In the genomic region with DNA sequence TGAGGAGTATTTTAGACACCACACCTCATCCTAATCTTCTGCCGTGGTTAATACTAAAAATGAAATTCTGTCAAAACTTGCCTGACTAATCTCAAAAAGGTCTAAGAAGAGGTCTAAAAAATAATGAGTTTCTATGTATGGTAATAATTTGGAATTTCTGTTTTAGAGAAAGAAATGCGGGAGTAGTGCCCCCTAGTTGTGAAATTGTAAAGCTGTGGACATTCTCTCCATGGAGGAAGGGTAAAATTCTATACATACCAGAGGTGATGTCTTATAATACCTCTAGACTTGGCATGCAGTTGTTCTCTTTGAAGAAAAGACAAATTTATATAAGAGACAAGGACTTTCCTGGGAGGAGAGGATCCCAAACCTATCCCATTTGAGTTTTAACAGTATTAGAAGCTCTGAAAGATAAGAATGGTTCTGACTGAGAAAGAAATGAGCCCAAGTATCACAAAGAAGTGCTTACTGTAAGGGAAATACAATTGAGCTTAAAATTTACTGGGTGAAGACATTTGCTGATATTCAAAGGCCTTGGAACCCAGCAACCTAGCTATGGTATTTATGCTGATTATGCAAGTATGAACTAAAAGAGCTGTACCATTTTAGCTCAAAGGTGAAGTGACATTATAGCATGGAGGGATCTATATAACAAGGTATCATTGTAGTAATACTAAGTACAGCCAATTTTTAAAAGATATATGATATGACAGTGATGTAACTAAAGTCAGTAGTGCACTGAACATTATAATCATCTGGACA, we compare ENCODE assay signal across 10 cellular contexts. TPM values are rescaled to one million over a fixed set of nuclear protein-coding genes. Genes with fewer than 3 reads are reported as not detected.
DNase-seq lines count a peak whose midpoint lies in the region; ATAC-seq, FAIRE-seq and TF ChIP-seq lines count a peak whose summit lies in the region.
"Had no signal": no experiment of that assay in that cellular context is flagged by ENCODE, and none has a peak within 500 bp of the region (broad histone marks: within the 10 kb centered on the region; RNA-seq: fewer than 3 reads in every experiment).

No MANE protein-coding gene starts in this region.

- no peak overlapping the region for H2AFZ ChIP-seq in HepG2 (ENCODE audit: low read length)

- POLR2A ChIA-PET in HepG2 (lab: Yijun Ruan, JAX): no interaction called here

- H3K36me3 ChIP-seq in ascending aorta (no peaks in the 10 kb centered on the region), HepG2 (replicated peaks in 1 of 2; ENCODE audit: control insufficient read depth in 1 of 2, insufficient read depth in 2 of 2, low read length in 2 of 2) (no peaks in the 10 kb centered on the region)

- no peak for TF ChIP-seq EP300 in HepG2 (IDR thresholded peaks at IDR 0.05; ENCODE audit: low read depth in 2 of 2, low read length in 2 of 2)
- TF ChIP-seq EP300 in HepG2 (CRISPR knock-in tag; IDR thresholded peaks at IDR 0.05; ENCODE audit: borderline replicate concordance): no peak

- H3K4me3 Mint-ChIP-seq in natural killer cell treated with Interleukin-12 subunit alpha and Interleukin-12 subunit beta and Interleukin-15 and Interleukin-18, amount 100 ng/mL, for 72 hours: no peak overlapping the region

- peaks cover 10 to 12% of the 10 kb centered on the region in 2 donors for H3K27me3 Mint-ChIP-seq in natural killer cell treated with Interleukin-12 subunit alpha and Interleukin-12 subunit beta and Interleukin-15 and Interleukin-18, amount 100 ng/mL, for 72 hours

- H3K4me1 Mint-ChIP-seq in natural killer cell treated with Interleukin-12 subunit alpha and Interleukin-12 subunit beta and Interleukin-15 and Interleukin-18, amount 100 ng/mL, for 72 hours (ENCODE audit: low read depth in 2 of 2): no peaks in the 10 kb centered on the region

- H3K27me3 ChIP-seq in ascending aorta: no peaks in the 10 kb centered on the region
- H3K27me3 ChIP-seq in HepG2 (ENCODE audit: control insufficient read depth in 1 of 2, insufficient read depth in 2 of 2, low read length in 2 of 2): no peaks in the 10 kb centered on the region

- WGBS in HepG2 (ENCODE audit: low lambda C conversion rate): 0% methylated on average over 2 of the region's 2 CpGs

- H3K4me1 ChIP-seq in ascending aorta (no peaks in the 10 kb centered on the region), HepG2 (ENCODE audit: insufficient read depth, low read length) (no peaks in the 10 kb centered on the region)

- H3K4me3 ChIP-seq in AG10803 (ENCODE audit: low read length) (no peak overlapping the region), ascending aorta (no peak overlapping the region), HepG2 (replicated peaks in 1 of 3; ENCODE audit: insufficient read depth in 1 of 3, low read depth in 2 of 3, low read length in 3 of 3) (no peak overlapping the region)

- DNase-seq in AG10803 (ENCODE audit: low read depth) (no peak), HS-5 (ENCODE audit: low read depth) (peak; percentile 6), ascending aorta (ENCODE audit: low spot score in 2 of 2) (no peak), HepG2 (ENCODE audit: low spot score) (no peak), NCI-H1436 (lab: John Stamatoyannopoulos, UW) (no peak)
- no peak for DNase-seq in natural killer cell treated with Interleukin-12 subunit alpha and Interleukin-12 subunit beta and Interleukin-15 and Interleukin-18, amount 100 ng/mL, for 72 hours (ENCODE audit: low spot score)

- BruUV-seq in HepG2 (replicated peaks; lab: Mats Ljungman, UMichigan): no TSS peak

- no peak overlapping the region for H3K27ac Mint-ChIP-seq in natural killer cell treated with Interleukin-12 subunit alpha and Interleukin-12 subunit beta and Interleukin-15 and Interleukin-18, amount 100 ng/mL, for 72 hours

- peak; percentile 59; the same call in 2 of the 3 replicates for ATAC-seq in HepG2
- no peak for ATAC-seq in HG02763 (IDR thresholded peaks at IDR 0.05; ENCODE audit: unreplicated experiment)
- ATAC-seq in natural killer cell treated with Interleukin-12 subunit alpha and Interleukin-12 subunit beta and Interleukin-15 and Interleukin-18, amount 100 ng/mL, for 72 hours: no peak
- ATAC-seq in GM19023 (IDR thresholded peaks at IDR 0.05; ENCODE audit: unreplicated experiment): no peak

- H3K9ac ChIP-seq in HepG2 (ENCODE audit: insufficient read depth, low read depth, low read length): no peak overlapping the region

- intact Hi-C loops in ascending aorta (cut with DNase I) (no loop called here), HepG2 (cut with micrococcal nuclease; ENCODE audit: unreplicated experiment) (loop anchor here (1.0 kb wide), 1 partner anchor 613 kb away; no protein-coding TSS in a partner anchor)

- H3K9me3 ChIP-seq in ascending aorta: no peaks in the 10 kb centered on the region
- no peaks in the 10 kb centered on the region for H3K9me3 ChIP-seq in HepG2 (ENCODE audit: low read length)

- TF ChIP-seq CTCF in AG10803 (conservative IDR thresholded peaks at IDR 0.05; ENCODE audit: low read length): peak; percentile 50
- peak in 2 of 3 experiments; percentile 19 to 25 for TF ChIP-seq CTCF in ascending aorta (IDR thresholded peaks at IDR 0.05)
- peak; percentile 24; the same call in 1 of the 2 replicates for TF ChIP-seq CTCF in HepG2 (CRISPR knock-in tag; IDR thresholded peaks at IDR 0.05)

- no peaks in the 10 kb centered on the region for H4K20me1 ChIP-seq in HepG2 (ENCODE audit: insufficient read depth, low read length)

- in situ Hi-C loops in HepG2 (cut with HindIII; ENCODE audit: extremely low pct_ligation_motif_present, low pct_unique_long_range_greater_than_20kb): no loop called here

- H3K79me2 ChIP-seq in HepG2 (ENCODE audit: insufficient read depth, low read length): no peaks in the 10 kb centered on the region

- no peak overlapping the region for H3K4me2 ChIP-seq in HepG2 (ENCODE audit: low read depth, low read length)

- H3K27ac ChIP-seq in ascending aorta (no peak overlapping the region), HepG2 (ENCODE audit: extremely low read length, insufficient read depth, low read length) (no peak overlapping the region)

- CTCF ChIA-PET in HepG2 (lab: Yijun Ruan, JAX; ENCODE audit: low intra/inter-chr PET ratio, low total read pairs): interaction anchor here (1.1 to 1.4 kb wide), 2 partner anchors 614 to 1667 kb away, joined by 5 read pairs; no protein-coding TSS in a partner anchor

- H3K36me3 Mint-ChIP-seq in natural killer cell treated with Interleukin-12 subunit alpha and Interleukin-12 subunit beta and Interleukin-15 and Interleukin-18, amount 100 ng/mL, for 72 hours: no peaks in the 10 kb centered on the region

- no peak for FAIRE-seq in HepG2 (lab: Jason Lieb, UNC)
- FAIRE-seq: colon, H54 had no signal

- no peak for TF ChIP-seq RAD21 in HepG2 (CRISPR knock-in tag; IDR thresholded peaks at IDR 0.05)

- no peak for TF ChIP-seq POLR2A in HepG2 (IDR thresholded peaks at IDR 0.05; ENCODE audit: insufficient read depth in 1 of 2, low read depth in 2 of 2, low read length in 2 of 2)

- H3K9me3 Mint-ChIP-seq in natural killer cell treated with Interleukin-12 subunit alpha and Interleukin-12 subunit beta and Interleukin-15 and Interleukin-18, amount 100 ng/mL, for 72 hours: peaks cover 7% of the 10 kb centered on the region

TF ChIP-seq in HepG2, 621 proteins besides CTCF, POLR2A, EP300 and RAD21 (continues in another document):
- TF ChIP-seq XBP1 (CRISPR knock-in tag; IDR thresholded peaks at IDR 0.05): no peak

RNA-seq across cellular contexts. Expression of gene EPHA7, which starts 5.1 kb away (rescaled TPM):
- total RNA-seq in ascending aorta (0.43 TPM), HepG2 (2016; rRNA removed; fragmentation: Illumina TruSeq; extraction: Trizol) (not detected in 2 replicates)
- total RNA-seq in HepG2 (2016; cell fraction: cytosol; rRNA removed; fragmentation: Illumina TruSeq; extraction: Trizol; ENCODE audit: low read depth): not detected in 2 replicates
- not detected in 2 replicates for total RNA-seq in HepG2 (2016; cell fraction: insoluble cytoplasmic fraction; rRNA removed; fragmentation: Illumina TruSeq; extraction: Trizol)
- total RNA-seq in HepG2 (2016; cell fraction: membrane; rRNA removed; fragmentation: Illumina TruSeq; extraction: Trizol): not detected in 2 replicates
- not detected in 2 replicates for total RNA-seq in HepG2 (2016; cell fraction: nucleus; rRNA removed; fragmentation: Illumina TruSeq; extraction: Trizol)
- polyA plus RNA-seq in HepG2 (2011; rRNA removed): not detected in 2 replicates
- not detected in 2 replicates for polyA plus RNA-seq in HepG2 (2011; cell fraction: cytosol; rRNA removed)
- polyA plus RNA-seq in HepG2 (2011; cell fraction: nucleus; rRNA removed): not detected in 2 replicates
- polyA plus RNA-seq in HepG2 (2012): not detected in 2 replicates
- polyA plus RNA-seq in HepG2 (2016; cell fraction: cytosol; fragmentation: Illumina TruSeq; extraction: Trizol; ENCODE audit: low read depth): not detected in 2 replicates
- polyA plus RNA-seq in HepG2 (2016; cell fraction: insoluble cytoplasmic fraction; fragmentation: Illumina TruSeq; extraction: Trizol; ENCODE audit: low read depth): not detected in 2 replicates
- polyA plus RNA-seq in HepG2 (2016; cell fraction: membrane; fragmentation: Illumina TruSeq; extraction: Trizol; ENCODE audit: low read depth): not detected in 2 replicates
- polyA plus RNA-seq in HepG2 (2016; cell fraction: nucleus; fragmentation: Illumina TruSeq; extraction: Trizol; ENCODE audit: insufficient read depth, low read depth): not detected in 2 replicates
- not detected in 2 replicates for polyA minus RNA-seq in HepG2 (2011; rRNA and poly(A)+ RNA removed; ENCODE audit: low replicate concordance)
- not detected in 2 replicates for polyA minus RNA-seq in HepG2 (2011; cell fraction: cytosol; rRNA and poly(A)+ RNA removed)
- not detected in 2 replicates for polyA minus RNA-seq in HepG2 (2011; cell fraction: nucleus; rRNA and poly(A)+ RNA removed)
- total RNA-seq in natural killer cell treated with Interleukin-12 subunit alpha and Interleukin-12 subunit beta and Interleukin-15 and Interleukin-18, amount 100 ng/mL, for 72 hours: not detected
